Comparison of ENCODE assay signal across 8 cellular contexts in genomic region chrX:15751160-15751819, GRCh38. TPM values are rescaled to one million over a fixed set of nuclear protein-coding genes. Genes with fewer than 3 reads are reported as not detected.
DNase-seq lines count a peak whose midpoint lies in the region; ATAC-seq and TF ChIP-seq lines count a peak whose summit lies in the region.

No MANE protein-coding gene starts in this region.

- DNase-seq in AG04450 (ENCODE audit: low read depth, low spot score) (no peak), mesenchymal stem cell (peak; percentile 88), ovary (no peak), ACHN (no peak), left lobe of liver (ENCODE audit: low spot score) (no peak), psoas muscle (no peak)

- POLR2A ChIA-PET in AG04450 (lab: Yijun Ruan, JAX), result no interaction called here

- no peak overlapping the region for H3K18ac ChIP-seq in mesenchymal stem cell (ENCODE audit: low read depth in 1 of 2, low read length in 2 of 2)

- WGBS in mesenchymal stem cell, result 0% methylated on average over 2 of the region's 4 CpGs
- 14 to 36% (median 36%) methylated on average over 4 of the region's 4 CpGs for WGBS in ovary, 3 donors
- 51 to 71% (median 52%) methylated on average over 4 of the region's 4 CpGs for WGBS in psoas muscle, 3 donors

- in situ Hi-C loops in ACHN (cut with HindIII; ENCODE audit: low pct_ligation_motif_present, low pct_unique_long_range_greater_than_20kb, low sequenced_read_pairs), result no loop called here

- H2BK5ac ChIP-seq in mesenchymal stem cell (ENCODE audit: low read depth, low read length, poor library complexity, severe bottlenecking), result no peak overlapping the region

- no peak overlapping the region for H3K4ac ChIP-seq in mesenchymal stem cell (ENCODE audit: low read depth in 1 of 2, low read length in 2 of 2)

- no peak overlapping the region for H4K91ac ChIP-seq in mesenchymal stem cell (ENCODE audit: low read length)

- no peak for TF ChIP-seq POLR2A in ovary (IDR thresholded peaks at IDR 0.05)

- H3K4me3 ChIP-seq in AG04450 (ENCODE audit: low read depth, low read length) (no peak overlapping the region), mesenchymal stem cell (ENCODE audit: insufficient read depth in 1 of 2, low read depth in 1 of 2, low read length in 2 of 2) (no peak overlapping the region), ovary (no peak overlapping the region), psoas muscle (no peak overlapping the region)

- no peak overlapping the region for H2AK5ac ChIP-seq in mesenchymal stem cell (ENCODE audit: low read length, severe bottlenecking)

- no peak overlapping the region for H3K4me2 ChIP-seq in mesenchymal stem cell (ENCODE audit: low read length, poor library complexity, severe bottlenecking)

- intact Hi-C loops in ovary (cut with DNase I) (no loop called here), psoas muscle (cut with DNase I) (loop anchor here in 1 of 2 donors (5.0 kb wide), 1 partner anchor 896 kb away; no protein-coding TSS in a partner anchor)

- no peak overlapping the region for H2AFZ ChIP-seq in mesenchymal stem cell (ENCODE audit: low read depth, low read length)

- no peak overlapping the region for H2BK120ac ChIP-seq in mesenchymal stem cell (ENCODE audit: low read depth, low read length)

- peaks cover 2% of the 10 kb centered on the region for H3K79me1 ChIP-seq in mesenchymal stem cell (replicated peaks; ENCODE audit: low read length, poor library complexity, severe bottlenecking)

- no peak overlapping the region for H4K8ac ChIP-seq in mesenchymal stem cell (ENCODE audit: low read length)

- H2BK15ac ChIP-seq in mesenchymal stem cell (ENCODE audit: low read depth, poor library complexity, severe bottlenecking), result no peak overlapping the region

- CTCF ChIA-PET in AG04450 (lab: Charles Lee), result no interaction called here

- no peak overlapping the region for H3K14ac ChIP-seq in mesenchymal stem cell (ENCODE audit: low read length in 2 of 2)

- no peak for TF ChIP-seq EP300 in ovary (IDR thresholded peaks at IDR 0.05)

- H3K27me3 ChIP-seq in AG04450 (ENCODE audit: control insufficient read depth, insufficient read depth, low read length), result no peaks in the 10 kb centered on the region
- no peaks in the 10 kb centered on the region for H3K27me3 ChIP-seq in mesenchymal stem cell (ENCODE audit: control insufficient read depth in 1 of 2, insufficient read depth in 1 of 2, low read length in 2 of 2)
- H3K27me3 ChIP-seq in ovary, result no peaks in the 10 kb centered on the region
- no peaks in the 10 kb centered on the region for H3K27me3 ChIP-seq in psoas muscle (ENCODE audit: insufficient read depth in 3 of 3, low read length in 2 of 3)

- H3K9me3 ChIP-seq in AG04450 (ENCODE audit: control insufficient read depth, insufficient read depth, low read length) (no peaks in the 10 kb centered on the region), mesenchymal stem cell (ENCODE audit: control insufficient read depth, low read length) (no peaks in the 10 kb centered on the region), ovary (no peaks in the 10 kb centered on the region), psoas muscle (no peaks in the 10 kb centered on the region)

- no peak overlapping the region for H2BK12ac ChIP-seq in mesenchymal stem cell (ENCODE audit: low read length in 2 of 2)

- ATAC-seq in HG02981 (IDR thresholded peaks at IDR 0.05; ENCODE audit: unreplicated experiment) (peak; percentile 70), left lobe of liver (no peak), psoas muscle (no peak)

- H3K36me3 ChIP-seq in mesenchymal stem cell (ENCODE audit: control insufficient read depth in 1 of 2, insufficient read depth in 2 of 2, low read depth in 1 of 2, low read length in 2 of 2), result no peaks in the 10 kb centered on the region
- H3K36me3 ChIP-seq in ovary, result no peaks in the 10 kb centered on the region
- no peaks in the 10 kb centered on the region for H3K36me3 ChIP-seq in psoas muscle (ENCODE audit: insufficient read depth in 1 of 2, low read depth in 1 of 2)

- no peaks in the 10 kb centered on the region for H3K4me1 ChIP-seq in mesenchymal stem cell (ENCODE audit: control insufficient read depth, insufficient read depth, low read depth, low read length)
- H3K4me1 ChIP-seq in ovary (ENCODE audit: insufficient read depth), result peaks cover 4% of the 10 kb centered on the region
- H3K4me1 ChIP-seq in psoas muscle, result no peaks in the 10 kb centered on the region

- H3K23ac ChIP-seq in mesenchymal stem cell (ENCODE audit: low read length in 2 of 2), result no peak overlapping the region

- H3K27ac ChIP-seq in AG04450 (ENCODE audit: low read depth, low read length) (peak overlapping the region; percentile 21), angular gyrus (ENCODE audit: low read depth, low read length) (peak overlapping the region; percentile 4), mesenchymal stem cell (ENCODE audit: low read length, poor library complexity, severe bottlenecking) (no peak overlapping the region), ovary (peak overlapping the region in 1 of 2 donors; percentile 34), psoas muscle (no peak overlapping the region)

- H3K9ac ChIP-seq in mesenchymal stem cell (ENCODE audit: low read length), result peak overlapping the region; percentile 74

- TF ChIP-seq CTCF in AG04450 (IDR thresholded peaks at IDR 0.05; ENCODE audit: low read depth, low read length) (no peak), ovary (IDR thresholded peaks at IDR 0.05) (no peak), psoas muscle (IDR thresholded peaks at IDR 0.05) (no peak)

RNA-seq across cellular contexts. Expression of gene CA5B, which starts 13.2 kb away (rescaled TPM):
- 3.5 and 4.5 TPM in 2 replicates for polyA plus RNA-seq in AG04450 (2011; rRNA removed)
- 3.0 and 6.2 TPM in 2 replicates for polyA minus RNA-seq in AG04450 (2011; rRNA and poly(A)+ RNA removed)
- 13.2 TPM for polyA plus RNA-seq in mesenchymal stem cell (2013, experiment 1 of 2)
- 12.4 TPM for polyA plus RNA-seq in mesenchymal stem cell (2013, experiment 2 of 2)
- 10 to 100 TPM; 11.8 to 39.5 (median 26.9) TPM for total RNA-seq in ovary
- 10 to 100 TPM in 1 of 2 donors, 1 to 10 TPM in 1; 6.5 to 24.1 TPM for polyA plus RNA-seq in ovary
- total RNA-seq in left lobe of liver, result 1.3 TPM
- total RNA-seq in psoas muscle, result 1 to 10 TPM in 3 of 4 donors, under 1 TPM in 1; 0.91 to 2.7 (median 1.5) TPM
- under 1 TPM; 0.25 to 0.60 (median 0.57) TPM for polyA plus RNA-seq in psoas muscle

RNA-seq across cellular contexts. Expression of gene ZRSR2, which starts 39.0 kb away (rescaled TPM):
- polyA plus RNA-seq in AG04450 (2011; rRNA removed), result 6.1 and 7.7 TPM in 2 replicates
- 2.3 and 3.1 TPM in 2 replicates for polyA minus RNA-seq in AG04450 (2011; rRNA and poly(A)+ RNA removed)
- polyA plus RNA-seq in mesenchymal stem cell (2013, experiment 1 of 2), result 13.3 TPM
- polyA plus RNA-seq in mesenchymal stem cell (2013, experiment 2 of 2), result 11.8 TPM
- 10 to 100 TPM in 5 of 7 donors, 1 to 10 TPM in 2; 4.4 to 12.7 (median 10.7) TPM for total RNA-seq in ovary
- polyA plus RNA-seq in ovary, result 10 to 100 TPM; 23.1 to 37.6 TPM
- 2.6 TPM for total RNA-seq in left lobe of liver
- 10 to 100 TPM in 1 of 4 donors, 1 to 10 TPM in 3; 7.4 to 12.7 (median 8.9) TPM for total RNA-seq in psoas muscle
- polyA plus RNA-seq in psoas muscle, result 10 to 100 TPM; 10.7 to 22.2 (median 15.5) TPM

Comparison
In these comparisons a context has a peak if more than half of its experiments do, and no peak if none do; other contexts are left out.
1. H3K27ac ChIP-seq: peak in AG04450 (single experiment) and angular gyrus (single experiment); none in mesenchymal stem cell (single experiment) and psoas muscle (single experiment).